Comparison of ENCODE assay signal across 16 cellular contexts in genomic region chr1:115650961-115651360, GRCh38. TPM values are rescaled to one million over a fixed set of nuclear protein-coding genes. Genes with fewer than 3 reads are reported as not detected.
A peak's percentile ranks its signal among the peaks of the same experiment; 100 is the strongest.
DNase-seq lines count a peak whose midpoint lies in the region; ATAC-seq, FAIRE-seq and TF ChIP-seq lines count a peak whose summit lies in the region.
"Had no signal": no experiment of that assay in that cellular context is flagged by ENCODE, and none has a peak within 500 bp of the region (broad histone marks: within the 10 kb centered on the region; RNA-seq: fewer than 3 reads in every experiment).

No MANE protein-coding gene starts in this region.

- no peak overlapping the region for H3K4me3 ChIP-seq in NT2/D1 (ENCODE audit: insufficient read length, low read depth)
- H3K4me3 ChIP-seq: HAP-1, MG63 had no signal

- TF ChIP-seq CTCF in progenitor cell of endocrine pancreas (IDR thresholded peaks at IDR 0.05; ENCODE audit: unreplicated experiment), result no peak

- TF ChIP-seq POLR2A in GM12892 (IDR thresholded peaks at IDR 0.05; ENCODE audit: low read depth, low read length), result no peak

- no peak for ATAC-seq in Right ventricle myocardium inferior

- H3K36me3 ChIP-seq in NT2/D1 (ENCODE audit: insufficient read depth, insufficient read length, low read length), result peaks cover 37% of the 10 kb centered on the region

- no peaks in the 10 kb centered on the region for H3K27me3 ChIP-seq in NT2/D1 (ENCODE audit: insufficient read depth, insufficient read length)
- H3K27me3 ChIP-seq: MG63 had no signal

- no peaks in the 10 kb centered on the region for H3K27me3 Mint-ChIP-seq in progenitor cell of endocrine pancreas
- peaks cover 2% of the 10 kb centered on the region for H3K27me3 Mint-ChIP-seq in activated CD4-positive, alpha-beta T cell treated with anti-CD3 and anti-CD28 coated beads, Interleukin-2, amount 10 ng/mL, durations not matched to agents 24 days and 14 days
- H3K27me3 Mint-ChIP-seq: B cell; CD4-positive, alpha-beta memory T cell had no signal

- H3K4me1 ChIP-seq in NT2/D1 (ENCODE audit: insufficient read depth, insufficient read length), result peaks cover 35% of the 10 kb centered on the region
- H3K4me1 ChIP-seq: HAP-1 had no signal

- FAIRE-seq in GM12892 (lab: Jason Lieb, UNC), result no peak
- FAIRE-seq: D721Med had no signal

- H3K9ac ChIP-seq in NT2/D1 (ENCODE audit: insufficient read length, low read depth), result peak overlapping the region; percentile 47

- intact Hi-C loops in Right ventricle myocardium inferior (cut with DNase I), result no loop called here
- intact Hi-C loops in activated CD4-positive, alpha-beta T cell treated with anti-CD3 and anti-CD28 coated beads, Interleukin-2, amount 10 ng/mL, durations not matched to agents 24 days and 14 days (cut with micrococcal nuclease), result no loop called here

- peaks cover 9% of the 10 kb centered on the region for H3K36me3 Mint-ChIP-seq in progenitor cell of endocrine pancreas (ENCODE audit: insufficient read depth)
- peaks cover 20% of the 10 kb centered on the region for H3K36me3 Mint-ChIP-seq in activated CD4-positive, alpha-beta T cell treated with anti-CD3 and anti-CD28 coated beads, Interleukin-2, amount 10 ng/mL, durations not matched to agents 24 days and 14 days (ENCODE audit: low read depth)
- H3K36me3 Mint-ChIP-seq: CD4-positive, alpha-beta memory T cell had no signal

- no peaks in the 10 kb centered on the region for H3K9me3 ChIP-seq in NT2/D1 (ENCODE audit: insufficient read depth, low read length)
- H3K9me3 ChIP-seq: HAP-1, MG63 had no signal

- H3K27ac Mint-ChIP-seq in progenitor cell of endocrine pancreas, result no peak overlapping the region
- no peak overlapping the region for H3K27ac Mint-ChIP-seq in activated CD4-positive, alpha-beta T cell treated with anti-CD3 and anti-CD28 coated beads, Interleukin-2, amount 10 ng/mL, durations not matched to agents 24 days and 14 days
- H3K27ac Mint-ChIP-seq: B cell; CD4-positive, alpha-beta memory T cell had no signal

- peak; percentile 60 for DNase-seq in HT-29 (ENCODE audit: low spot score)
- no peak for DNase-seq in NT2/D1 (ENCODE audit: low read depth, low spot score)
- peak; percentile 37 for DNase-seq in iPS-NIHi7 (ENCODE audit: extremely low spot score)
- no peak for DNase-seq in progenitor cell of endocrine pancreas (ENCODE audit: low spot score, unreplicated experiment)
- DNase-seq in Right ventricle myocardium inferior (ENCODE audit: missing footprints), result no peak
- no peak for DNase-seq in KBM-7
- no peak for DNase-seq in GM12892 (ENCODE audit: insufficient read length)
- DNase-seq in activated CD4-positive, alpha-beta T cell treated with anti-CD3 and anti-CD28 coated beads, Interleukin-2, amount 10 ng/mL, durations not matched to agents 24 days and 14 days, result no peak
- DNase-seq: CD4-positive, alpha-beta memory T cell; MG63; NCI-H1105; NCI-H1694 treated with DMSO at 0.1 percent for 48 hours; SIG-M5 had no signal

- no peaks in the 10 kb centered on the region for H3K9me3 Mint-ChIP-seq in progenitor cell of endocrine pancreas (ENCODE audit: low read depth)
- no peaks in the 10 kb centered on the region for H3K9me3 Mint-ChIP-seq in activated CD4-positive, alpha-beta T cell treated with anti-CD3 and anti-CD28 coated beads, Interleukin-2, amount 10 ng/mL, durations not matched to agents 24 days and 14 days
- H3K9me3 Mint-ChIP-seq: CD4-positive, alpha-beta memory T cell had no signal

- in situ Hi-C loops in KBM-7 (cut with MboI; ENCODE audit: low pct_unique_long_range_greater_than_20kb, low sequenced_read_pairs), result no loop called here

- H3K4me1 Mint-ChIP-seq in progenitor cell of endocrine pancreas (ENCODE audit: low read depth), result peaks cover 17% of the 10 kb centered on the region
- H3K4me1 Mint-ChIP-seq in activated CD4-positive, alpha-beta T cell treated with anti-CD3 and anti-CD28 coated beads, Interleukin-2, amount 10 ng/mL, durations not matched to agents 24 days and 14 days, result peaks cover 14% of the 10 kb centered on the region
- H3K4me1 Mint-ChIP-seq: B cell had no signal

- peak overlapping the region; percentile 10 for H3K4me3 Mint-ChIP-seq in progenitor cell of endocrine pancreas (ENCODE audit: low read depth)
- no peak overlapping the region for H3K4me3 Mint-ChIP-seq in activated CD4-positive, alpha-beta T cell treated with anti-CD3 and anti-CD28 coated beads, Interleukin-2, amount 10 ng/mL, durations not matched to agents 24 days and 14 days
- H3K4me3 Mint-ChIP-seq: B cell; CD4-positive, alpha-beta memory T cell had no signal

RNA-seq across cellular contexts. Expression of gene VANGL1, which starts 9.2 kb away (rescaled TPM):
- total RNA-seq in HT-29 (2014; rRNA removed; shearing (Covaris generic)), result 26.6 and 27.6 TPM in 2 replicates
- total RNA-seq in progenitor cell of endocrine pancreas, result 22.9 and 25.8 TPM in 2 replicates
- total RNA-seq in Right ventricle myocardium inferior, result 6.5 TPM
- 2.0 TPM for polyA plus RNA-seq in GM12892 (2012; ENCODE audit: missing spikeins)
- 7.6 and 7.8 TPM in 2 replicates for total RNA-seq in activated CD4-positive, alpha-beta T cell treated with anti-CD3 and anti-CD28 coated beads, Interleukin-2, amount 10 ng/mL, durations not matched to agents 24 days and 14 days

Comparison
In these comparisons a context has a peak if more than half of its experiments do, and no peak if none do; other contexts are left out.
1. DNase-seq: peak in HT-29 (single experiment) and iPS-NIHi7 (single experiment); none in NT2/D1 (single experiment), progenitor cell of endocrine pancreas (single experiment), Right ventricle myocardium inferior (single experiment), KBM-7 (single experiment), GM12892 (single experiment) and activated CD4-positive, alpha-beta T cell treated with anti-CD3 and anti-CD28 coated beads, Interleukin-2, amount 10 ng/mL, durations not matched to agents 24 days and 14 days (single experiment).